17 cellular contexts compared by ENCODE assay signal in genomic region chr5:956178-956761, GRCh38. TPM values are rescaled to one million over a fixed set of nuclear protein-coding genes. Genes with fewer than 3 reads are reported as not detected.
A peak's percentile ranks its signal among the peaks of the same experiment; 100 is the strongest.
DNase-seq lines count a peak whose midpoint lies in the region; ATAC-seq and TF ChIP-seq lines count a peak whose summit lies in the region.
"Had no signal": no experiment of that assay in that cellular context is flagged by ENCODE, and none has a peak within 500 bp of the region (broad histone marks: within the 10 kb centered on the region; RNA-seq: fewer than 3 reads in every experiment).

No MANE protein-coding gene starts in this region.

- no peaks in the 10 kb centered on the region for H3K36me3 Mint-ChIP-seq in activated CD4-positive, alpha-beta T cell treated with anti-CD3 and anti-CD28 coated beads, Interleukin-2, amount 10 ng/mL, durations not matched to agents 7 days and 5 days (ENCODE audit: low read depth)

- no peaks in the 10 kb centered on the region for H3K79me2 ChIP-seq in HCT116 (ENCODE audit: insufficient read depth, low read length)

- CTCF ChIA-PET in HCT116 (lab: Charles Lee) (interaction anchor here (1.5 kb wide), 1 partner anchor 8 kb away, joined by 5 read pairs; no protein-coding TSS in a partner anchor), A673 (lab: Charles Lee) (no interaction called here)
- CTCF ChIA-PET in activated CD4-positive, alpha-beta T cell treated with anti-CD3 and anti-CD28 coated beads, Interleukin-2, amount 10 ng/mL, durations not matched to agents 7 days and 5 days (lab: Charles Lee) = interaction anchor here (1.5 to 2.6 kb wide), 2 partner anchors 10 to 26 kb away, joined by 6 to 9 read pairs; no protein-coding TSS in a partner anchor

- no peak for TF ChIP-seq EP300 in sigmoid colon (IDR thresholded peaks at IDR 0.05)

- H3K9me2 ChIP-seq in HCT116 (ENCODE audit: insufficient read depth) = no peaks in the 10 kb centered on the region

- TF ChIP-seq RAD21 in HCT116 (IDR thresholded peaks at IDR 0.05; ENCODE audit: low read depth) = no peak

- H3K4me2 ChIP-seq in HCT116 (ENCODE audit: low read length) = peak overlapping the region; percentile 46

- no peaks in the 10 kb centered on the region for H4K20me1 ChIP-seq in HCT116 (ENCODE audit: insufficient read depth)

- H3K9me3 ChIP-seq in HCT116 (ENCODE audit: control insufficient read depth in 1 of 2, insufficient read depth in 1 of 2, low read depth in 1 of 2, low read length in 2 of 2) (no peaks in the 10 kb centered on the region), SK-N-MC (ENCODE audit: low read depth, low read length) (no peaks in the 10 kb centered on the region), sigmoid colon (no peaks in the 10 kb centered on the region), A673 (ENCODE audit: low read depth, low read length, poor library complexity, severe bottlenecking) (no peaks in the 10 kb centered on the region)
- H3K9me3 ChIP-seq: left lung, suprapubic skin had no signal

- intact Hi-C loops in HCT116 (cut with micrococcal nuclease) (no loop called here), sigmoid colon (cut with DNase I) (no loop called here), A673 (cut with micrococcal nuclease; ENCODE audit: unreplicated experiment) (no loop called here)

- H3K9me3 Mint-ChIP-seq in activated CD4-positive, alpha-beta T cell treated with anti-CD3 and anti-CD28 coated beads, Interleukin-2, amount 10 ng/mL, durations not matched to agents 7 days and 5 days = no peaks in the 10 kb centered on the region

- H3K4me1 ChIP-seq in HCT116 (ENCODE audit: control insufficient read depth in 1 of 2, insufficient read depth in 2 of 2, low read length in 2 of 2) (peaks cover 14 to 32% of the 10 kb centered on the region in 2 experiments), sigmoid colon (peaks cover 0 to 34% (median 24%) of the 10 kb centered on the region in 4 donors), A673 (ENCODE audit: insufficient read depth, low read length, poor library complexity, severe bottlenecking) (no peaks in the 10 kb centered on the region)

- H3K9ac ChIP-seq in HCT116 (ENCODE audit: low read length) (no peak overlapping the region), SK-N-MC (ENCODE audit: insufficient read length) (no peak overlapping the region)

- H3K4me3 ChIP-seq in HCT116 (replicated peaks in 1 of 2; ENCODE audit: low read depth in 1 of 2, low read length in 2 of 2) (no peak overlapping the region), SK-N-MC (no peak overlapping the region), sigmoid colon (no peak overlapping the region), A673 (ENCODE audit: low read depth, low read length, poor library complexity, severe bottlenecking) (no peak overlapping the region)
- H3K4me3 ChIP-seq: left lung, suprapubic skin had no signal

- H3K27ac Mint-ChIP-seq in activated CD4-positive, alpha-beta T cell treated with anti-CD3 and anti-CD28 coated beads, Interleukin-2, amount 10 ng/mL, durations not matched to agents 7 days and 5 days = no peak overlapping the region

- peaks cover 22% of the 10 kb centered on the region for H3K27me3 Mint-ChIP-seq in activated CD4-positive, alpha-beta T cell treated with anti-CD3 and anti-CD28 coated beads, Interleukin-2, amount 10 ng/mL, durations not matched to agents 7 days and 5 days

- BruUV-seq in HCT116 (replicated peaks; lab: Mats Ljungman, UMichigan) = no TSS peak
- BruUV-seq in A673 (replicated peaks; lab: Mats Ljungman, UMichigan) = no TSS peak

- TF ChIP-seq CTCF in HCT116 (IDR thresholded peaks at IDR 0.05 in 2 of 3, conservative IDR thresholded peaks at IDR 0.05 in 1 of 3; ENCODE audit: borderline replicate concordance in 1 of 3, insufficient read depth in 1 of 3, low read depth in 2 of 3, low read length in 2 of 3) (no peak), sigmoid colon (IDR thresholded peaks at IDR 0.05) (no peak), A673 (conservative IDR thresholded peaks at IDR 0.05; ENCODE audit: low read depth, low read length) (no peak)

- H3K36me3 ChIP-seq in HCT116 (ENCODE audit: control insufficient read depth in 1 of 2, insufficient read depth in 2 of 2, low read length in 2 of 2) (no peaks in the 10 kb centered on the region), SK-N-MC (ENCODE audit: insufficient read depth, low read length) (no peaks in the 10 kb centered on the region), sigmoid colon (no peaks in the 10 kb centered on the region), A673 (ENCODE audit: insufficient read depth, low read length, poor library complexity, severe bottlenecking) (no peaks in the 10 kb centered on the region)
- H3K36me3 ChIP-seq: left lung, suprapubic skin had no signal

- H3K4me1 Mint-ChIP-seq in activated CD4-positive, alpha-beta T cell treated with anti-CD3 and anti-CD28 coated beads, Interleukin-2, amount 10 ng/mL, durations not matched to agents 7 days and 5 days = peaks cover 40% of the 10 kb centered on the region

- DNase-seq in HCT116 (ENCODE audit: low read depth, low spot score) = no peak
- DNase-seq in SK-N-MC (ENCODE audit: low read depth, low spot score) = no peak
- no peak for DNase-seq in sigmoid colon
- no peak for DNase-seq in activated CD4-positive, alpha-beta T cell treated with anti-CD3 and anti-CD28 coated beads, Interleukin-2, amount 10 ng/mL, durations not matched to agents 7 days and 5 days
- DNase-seq in A673 (ENCODE audit: low spot score) = no peak
- no peak for DNase-seq in NCI-H1436 treated with DMSO at 0.1 percent for 48 hours (lab: John Stamatoyannopoulos, UW)
- DNase-seq: activated naive CD4-positive, alpha-beta T cell treated with anti-CD3 and anti-CD28 coated beads, Interleukin-2, amount 50 U/mL, for 16 hours; hypothalamus; left lung; naive thymus-derived CD8-positive, alpha-beta T cell; NCI-H1436; NK-92 treated with Interleukin-12 subunit alpha and Interleukin-12 subunit beta, amount 100 ng/mL, for 24 hours; T-helper 17 cell had no signal

- WGBS in sigmoid colon, 2 donors = 87 to 90% methylated on average over 26 of the region's 26 CpGs

- H3K27ac ChIP-seq in HCT116 (ENCODE audit: low read depth, low read length) = no peak overlapping the region
- peak overlapping the region; percentile 60; the same call in 1 of the 2 replicates for H3K27ac ChIP-seq in SK-N-MC
- H3K27ac ChIP-seq in layer of hippocampus (ENCODE audit: low read depth, low read length) = peak overlapping the region; percentile 57
- H3K27ac ChIP-seq in sigmoid colon = peak overlapping the region in 3 of 4 donors; percentile 50 to 64 (median 64)
- no peak overlapping the region for H3K27ac ChIP-seq in A673 (ENCODE audit: low read depth, low read length, poor library complexity, severe bottlenecking)
- H3K27ac ChIP-seq: C4-2B had no signal

- ATAC-seq in HCT116 = no peak

- POLR2A ChIA-PET in HCT116 (lab: Charles Lee) = no interaction called here
- POLR2A ChIA-PET in activated CD4-positive, alpha-beta T cell treated with anti-CD3 and anti-CD28 coated beads, Interleukin-2, amount 10 ng/mL, durations not matched to agents 7 days and 5 days (lab: Charles Lee) = no interaction called here
- POLR2A ChIA-PET in A673 (lab: Charles Lee; ENCODE audit: low non-redundant PET) = no interaction called here

- H3K4me3 Mint-ChIP-seq in activated CD4-positive, alpha-beta T cell treated with anti-CD3 and anti-CD28 coated beads, Interleukin-2, amount 10 ng/mL, durations not matched to agents 7 days and 5 days = no peak overlapping the region

- RAD21 ChIA-PET in HCT116 (lab: Charles Lee; ENCODE audit: low non-redundant PET in 1 of 2, low total read pairs in 2 of 2, uncharacterized antibody in 2 of 2, unreplicated experiment in 2 of 2) = interaction anchor here in 1 of 2 experiments (0.5 kb wide), 1 partner anchor 375 kb away, joined by 3 read pairs; no protein-coding TSS in a partner anchor

- H3K27me3 ChIP-seq in HCT116 (ENCODE audit: insufficient read depth, low read length) = peaks cover 17% of the 10 kb centered on the region; the same call in 1 of the 2 replicates
- H3K27me3 ChIP-seq in layer of hippocampus (ENCODE audit: control insufficient read depth, insufficient read depth, low read length) = peaks cover 13% of the 10 kb centered on the region
- peaks cover 0 to 3% (median 0%) of the 10 kb centered on the region in 3 donors for H3K27me3 ChIP-seq in sigmoid colon
- H3K27me3 ChIP-seq in A673 (replicated peaks; ENCODE audit: insufficient read depth, low read depth, low read length, poor library complexity) = no peaks in the 10 kb centered on the region

- TF ChIP-seq POLR2A in HCT116 (IDR thresholded peaks at IDR 0.05; ENCODE audit: borderline replicate concordance, extremely low read depth, insufficient read depth, insufficient read length) (no peak), sigmoid colon (IDR thresholded peaks at IDR 0.05) (no peak)

- H2AFZ ChIP-seq in HCT116 (ENCODE audit: low read depth, low read length, poor library complexity, severe bottlenecking) = no peak overlapping the region

TF ChIP-seq in HCT116, 20 proteins besides CTCF, POLR2A, EP300 and RAD21:
- TF ChIP-seq ZNF274 (IDR thresholded peaks at IDR 0.05; ENCODE audit: low read depth, low read length) (no peak), ELF1 (IDR thresholded peaks at IDR 0.05; ENCODE audit: borderline replicate concordance, low read depth) (no peak), JUND (IDR thresholded peaks at IDR 0.05) (no peak), CBX3 (IDR thresholded peaks at IDR 0.05; ENCODE audit: low read depth) (no peak), POLR2AphosphoS5 (IDR thresholded peaks at IDR 0.05; ENCODE audit: low read depth, low read length) (no peak), EGR1 (IDR thresholded peaks at IDR 0.05; ENCODE audit: low read depth) (no peak)
- TF ChIP-seq, protein P1, sequence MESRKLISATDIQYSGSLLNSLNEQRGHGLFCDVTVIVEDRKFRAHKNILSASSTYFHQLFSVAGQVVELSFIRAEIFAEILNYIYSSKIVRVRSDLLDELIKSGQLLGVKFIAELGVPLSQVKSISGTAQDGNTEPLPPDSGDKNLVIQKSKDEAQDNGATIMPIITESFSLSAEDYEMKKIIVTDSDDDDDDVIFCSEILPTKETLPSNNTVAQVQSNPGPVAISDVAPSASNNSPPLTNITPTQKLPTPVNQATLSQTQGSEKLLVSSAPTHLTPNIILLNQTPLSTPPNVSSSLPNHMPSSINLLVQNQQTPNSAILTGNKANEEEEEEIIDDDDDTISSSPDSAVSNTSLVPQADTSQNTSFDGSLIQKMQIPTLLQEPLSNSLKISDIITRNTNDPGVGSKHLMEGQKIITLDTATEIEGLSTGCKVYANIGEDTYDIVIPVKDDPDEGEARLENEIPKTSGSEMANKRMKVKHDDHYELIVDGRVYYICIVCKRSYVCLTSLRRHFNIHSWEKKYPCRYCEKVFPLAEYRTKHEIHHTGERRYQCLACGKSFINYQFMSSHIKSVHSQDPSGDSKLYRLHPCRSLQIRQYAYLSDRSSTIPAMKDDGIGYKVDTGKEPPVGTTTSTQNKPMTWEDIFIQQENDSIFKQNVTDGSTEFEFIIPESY (IDR thresholded peaks at IDR 0.05; ENCODE audit: extremely low read depth, insufficient replicate concordance, low read length) = no peak

RNA-seq across cellular contexts. Expression of gene NKD2, which starts 52.3 kb away (rescaled TPM):
- 20.4 TPM for total RNA-seq in HCT116 (2021; ENCODE audit: unreplicated experiment)
- polyA plus RNA-seq in HCT116 (2012) = 15.7 and 19.0 TPM in 2 replicates
- total RNA-seq in sigmoid colon = 1 to 10 TPM in 3 of 4 donors, under 1 TPM in 1; 0.71 to 4.4 (median 2.0) TPM
- 1 to 10 TPM in 2 of 3 donors, under 1 TPM in 1; 0.60 to 4.0 (median 1.8) TPM for polyA plus RNA-seq in sigmoid colon
- total RNA-seq in activated CD4-positive, alpha-beta T cell treated with anti-CD3 and anti-CD28 coated beads, Interleukin-2, amount 10 ng/mL, durations not matched to agents 7 days and 5 days = 1 to 10 TPM; 1.4 to 1.8 TPM
- 22.9 and 23.5 TPM in 2 replicates for total RNA-seq in A673 (2021)
- total RNA-seq: LHCN-M2; naive thymus-derived CD8-positive, alpha-beta T cell; T-helper 17 cell had no signal

Comparison
In these comparisons a context has a peak if more than half of its experiments do, and no peak if none do; other contexts are left out.
1. H3K27ac ChIP-seq: peak in SK-N-MC (single experiment), layer of hippocampus (single experiment) and sigmoid colon (3 of 4); none in HCT116 (single experiment) and A673 (single experiment).